ENCODE assay signal across 9 cellular contexts in genomic region chr20:25470045-25470444, GRCh38.
DNase-seq lines count a peak whose midpoint lies in the region; ATAC-seq, FAIRE-seq and TF ChIP-seq lines count a peak whose summit lies in the region.
"Had no signal": no experiment of that assay in that cellular context is flagged by ENCODE, and none has a peak within 500 bp of the region (broad histone marks: within the 10 kb centered on the region; RNA-seq: fewer than 3 reads in every experiment).

No MANE protein-coding gene starts in this region.

- no peaks in the 10 kb centered on the region for H3K4me1 Mint-ChIP-seq in progenitor cell of endocrine pancreas (ENCODE audit: low read depth)

- H3K27ac Mint-ChIP-seq in progenitor cell of endocrine pancreas: peak overlapping the region; percentile 82

- H3K9me3 Mint-ChIP-seq in progenitor cell of endocrine pancreas (ENCODE audit: low read depth): no peaks in the 10 kb centered on the region

- no peaks in the 10 kb centered on the region for H3K27me3 Mint-ChIP-seq in progenitor cell of endocrine pancreas

- no peak for FAIRE-seq in frontal cortex (lab: Jason Lieb, UNC)
- FAIRE-seq: colon had no signal

- peak; percentile 48 for DNase-seq in NCI-H748 (lab: John Stamatoyannopoulos, UW; ENCODE audit: unreplicated experiment)
- no peak for DNase-seq in NCI-H748 treated with DMSO at 0.1 percent for 48 hours (lab: John Stamatoyannopoulos, UW)
- peak; percentile 26 for DNase-seq in RPMI7951 (ENCODE audit: low read depth)
- peak; percentile 47 to 74 for DNase-seq in T47D (ENCODE audit: low read depth in 1 of 2, low spot score in 1 of 2)
- DNase-seq in progenitor cell of endocrine pancreas (ENCODE audit: low spot score, unreplicated experiment): no peak
- no peak for DNase-seq in frontal cortex (ENCODE audit: low spot score in 2 of 2)
- no peak for DNase-seq in hypothalamus (lab: John Stamatoyannopoulos, UW)

- peak; percentile 57 for TF ChIP-seq CTCF in progenitor cell of endocrine pancreas (IDR thresholded peaks at IDR 0.05; ENCODE audit: unreplicated experiment)

- peaks cover 24% of the 10 kb centered on the region for H3K36me3 Mint-ChIP-seq in progenitor cell of endocrine pancreas (ENCODE audit: insufficient read depth)

- in situ Hi-C loops in T47D (cut with HindIII; ENCODE audit: low pct_unique_long_range_greater_than_20kb, low sequenced_read_pairs): no loop called here

- H3K4me3 Mint-ChIP-seq in progenitor cell of endocrine pancreas (ENCODE audit: low read depth): no peak overlapping the region

- peak; percentile 64 for ATAC-seq in HG03039 (IDR thresholded peaks at IDR 0.05; ENCODE audit: unreplicated experiment)

Comparison
In these comparisons a context has a peak if more than half of its experiments do, and no peak if none do; other contexts are left out.
1. DNase-seq: peak in NCI-H748 (single experiment), RPMI7951 (single experiment) and T47D (2 of 2); none in NCI-H748 treated with DMSO at 0.1 percent for 48 hours (single experiment), progenitor cell of endocrine pancreas (single experiment), frontal cortex (0 of 2) and hypothalamus (0 of 51).